In the genomic region with DNA sequence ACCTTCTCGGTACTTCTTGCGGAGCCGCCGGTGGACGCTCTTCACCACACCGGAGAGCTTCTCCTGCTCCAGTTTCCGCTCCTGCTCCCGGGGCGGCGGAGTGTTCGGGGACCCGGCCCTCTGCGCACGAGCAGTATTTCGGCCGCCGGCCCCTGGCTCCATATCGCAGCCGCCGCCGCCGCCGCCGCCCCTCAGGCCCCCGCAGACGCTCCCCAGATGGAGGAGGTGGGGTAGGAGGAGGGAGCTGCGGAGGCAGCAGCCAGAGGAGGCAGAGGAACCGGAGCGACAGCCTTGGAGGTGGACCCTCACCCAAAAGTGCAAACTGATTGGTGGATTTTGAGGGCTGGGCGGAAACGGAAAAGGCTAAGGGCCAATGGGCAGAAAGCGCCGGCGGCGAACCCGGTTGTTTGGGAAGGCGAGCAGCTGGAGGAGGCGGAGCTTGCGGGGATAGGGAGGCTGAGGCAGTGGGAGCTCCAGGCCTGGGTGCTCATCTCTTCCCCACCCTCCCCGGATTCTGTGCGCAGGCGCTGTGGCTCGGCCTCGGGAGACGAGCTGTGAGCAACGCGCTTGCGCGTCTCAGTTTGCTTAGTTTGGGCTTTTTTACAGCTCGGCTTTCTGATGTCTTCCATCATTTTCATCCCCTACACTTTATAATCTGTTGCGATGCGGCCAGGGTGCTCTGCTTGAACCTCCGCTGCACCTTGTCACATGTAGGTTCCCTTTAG, we compare ENCODE assay signal across 1 cellular context.
TF ChIP-seq lines count a peak whose summit lies in the region.

No MANE protein-coding gene starts in this region.

TF ChIP-seq in HepG2, 621 proteins besides CTCF, POLR2A, EP300 and RAD21 (continued from another document and continues in another):
- TF ChIP-seq ZNF83 (CRISPR knock-in tag; IDR thresholded peaks at IDR 0.05; ENCODE audit: borderline replicate concordance) (no peak), ZNF468 (CRISPR knock-in tag; IDR thresholded peaks at IDR 0.05) (no peak), ZNF749 (CRISPR knock-in tag; IDR thresholded peaks at IDR 0.05; ENCODE audit: borderline replicate concordance) (no peak), FIP1L1 (IDR thresholded peaks at IDR 0.05; ENCODE audit: borderline replicate concordance, insufficient read depth, low read depth, low read length) (no peak), TCF7 (IDR thresholded peaks at IDR 0.05; ENCODE audit: low read depth) (no peak), RBM39 (IDR thresholded peaks at IDR 0.05; ENCODE audit: low read depth, low read length, poor library complexity, severe bottlenecking) (peak; percentile 27), SETDB1 (CRISPR knock-in tag; IDR thresholded peaks at IDR 0.05; ENCODE audit: borderline replicate concordance) (no peak), GFI1 (CRISPR knock-in tag; IDR thresholded peaks at IDR 0.05; ENCODE audit: borderline replicate concordance) (0 out of 2 replicates have a peak, but pooled peaks have one; percentile 20), PITX1 (CRISPR knock-in tag; IDR thresholded peaks at IDR 0.05) (peak; percentile 25; the same call in 1 of the 2 replicates), TARDBP (CRISPR knock-in tag; IDR thresholded peaks at IDR 0.05) (no peak; the same call in 1 of the 2 replicates), NFATC3 (CRISPR knock-in tag; IDR thresholded peaks at IDR 0.05) (peak; percentile 95), SRY (CRISPR knock-in tag; IDR thresholded peaks at IDR 0.05) (peak; percentile 53; the same call in 1 of the 2 replicates), POGZ (CRISPR knock-in tag; IDR thresholded peaks at IDR 0.05) (peak; percentile 92), ZNF781 (CRISPR knock-in tag; IDR thresholded peaks at IDR 0.05; ENCODE audit: borderline replicate concordance, not compliant biosample characterization) (no peak), HMGA1 (CRISPR knock-in tag; conservative IDR thresholded peaks at IDR 0.05) (no peak), SATB2 (CRISPR knock-in tag; IDR thresholded peaks at IDR 0.05) (no peak), ZNF382 (CRISPR knock-in tag; IDR thresholded peaks at IDR 0.05; ENCODE audit: borderline replicate concordance) (no peak), RFXAP (CRISPR knock-in tag; IDR thresholded peaks at IDR 0.05; ENCODE audit: borderline replicate concordance) (no peak), STAG1 (CRISPR knock-in tag; IDR thresholded peaks at IDR 0.05) (no peak), CBX2 (IDR thresholded peaks at IDR 0.05; ENCODE audit: low read depth, low read length) (no peak), CBX2 (CRISPR knock-in tag; IDR thresholded peaks at IDR 0.05; ENCODE audit: low read depth) (no peak), ZSCAN31 (CRISPR knock-in tag; IDR thresholded peaks at IDR 0.05; ENCODE audit: low read depth) (0 out of 2 replicates have a peak, but pooled peaks have one; percentile 43), ZNF724P (CRISPR knock-in tag; IDR thresholded peaks at IDR 0.05; ENCODE audit: borderline replicate concordance) (0 out of 2 replicates have a peak, but pooled peaks have one; percentile 26), ZNF563 (CRISPR knock-in tag; IDR thresholded peaks at IDR 0.05) (no peak), ZNF383 (CRISPR knock-in tag; IDR thresholded peaks at IDR 0.05; ENCODE audit: borderline replicate concordance) (no peak), KLF12 (CRISPR knock-in tag; IDR thresholded peaks at IDR 0.05; ENCODE audit: borderline replicate concordance) (no peak)
- TF ChIP-seq, protein P1, sequence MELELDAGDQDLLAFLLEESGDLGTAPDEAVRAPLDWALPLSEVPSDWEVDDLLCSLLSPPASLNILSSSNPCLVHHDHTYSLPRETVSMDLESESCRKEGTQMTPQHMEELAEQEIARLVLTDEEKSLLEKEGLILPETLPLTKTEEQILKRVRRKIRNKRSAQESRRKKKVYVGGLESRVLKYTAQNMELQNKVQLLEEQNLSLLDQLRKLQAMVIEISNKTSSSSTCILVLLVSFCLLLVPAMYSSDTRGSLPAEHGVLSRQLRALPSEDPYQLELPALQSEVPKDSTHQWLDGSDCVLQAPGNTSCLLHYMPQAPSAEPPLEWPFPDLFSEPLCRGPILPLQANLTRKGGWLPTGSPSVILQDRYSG (CRISPR knock-in tag; IDR thresholded peaks at IDR 0.05), result no peak
- TF ChIP-seq, protein P2, sequence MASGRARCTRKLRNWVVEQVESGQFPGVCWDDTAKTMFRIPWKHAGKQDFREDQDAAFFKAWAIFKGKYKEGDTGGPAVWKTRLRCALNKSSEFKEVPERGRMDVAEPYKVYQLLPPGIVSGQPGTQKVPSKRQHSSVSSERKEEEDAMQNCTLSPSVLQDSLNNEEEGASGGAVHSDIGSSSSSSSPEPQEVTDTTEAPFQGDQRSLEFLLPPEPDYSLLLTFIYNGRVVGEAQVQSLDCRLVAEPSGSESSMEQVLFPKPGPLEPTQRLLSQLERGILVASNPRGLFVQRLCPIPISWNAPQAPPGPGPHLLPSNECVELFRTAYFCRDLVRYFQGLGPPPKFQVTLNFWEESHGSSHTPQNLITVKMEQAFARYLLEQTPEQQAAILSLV (CRISPR knock-in tag; IDR thresholded peaks at IDR 0.05; ENCODE audit: borderline replicate concordance), result no peak
- TF ChIP-seq, protein P3, sequence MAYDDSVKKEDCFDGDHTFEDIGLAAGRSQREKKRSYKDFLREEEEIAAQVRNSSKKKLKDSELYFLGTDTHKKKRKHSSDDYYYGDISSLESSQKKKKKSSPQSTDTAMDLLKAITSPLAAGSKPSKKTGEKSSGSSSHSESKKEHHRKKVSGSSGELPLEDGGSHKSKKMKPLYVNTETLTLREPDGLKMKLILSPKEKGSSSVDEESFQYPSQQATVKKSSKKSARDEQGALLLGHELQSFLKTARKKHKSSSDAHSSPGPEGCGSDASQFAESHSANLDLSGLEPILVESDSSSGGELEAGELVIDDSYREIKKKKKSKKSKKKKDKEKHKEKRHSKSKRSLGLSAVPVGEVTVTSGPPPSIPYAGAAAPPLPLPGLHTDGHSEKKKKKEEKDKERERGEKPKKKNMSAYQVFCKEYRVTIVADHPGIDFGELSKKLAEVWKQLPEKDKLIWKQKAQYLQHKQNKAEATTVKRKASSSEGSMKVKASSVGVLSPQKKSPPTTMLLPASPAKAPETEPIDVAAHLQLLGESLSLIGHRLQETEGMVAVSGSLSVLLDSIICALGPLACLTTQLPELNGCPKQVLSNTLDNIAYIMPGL (CRISPR knock-in tag; IDR thresholded peaks at IDR 0.05; ENCODE audit: borderline replicate concordance in 1 of 2, low read depth in 1 of 2), result peak; percentile 29 to 40; a peak in 2 of 4 replicates
- TF ChIP-seq, protein P4, sequence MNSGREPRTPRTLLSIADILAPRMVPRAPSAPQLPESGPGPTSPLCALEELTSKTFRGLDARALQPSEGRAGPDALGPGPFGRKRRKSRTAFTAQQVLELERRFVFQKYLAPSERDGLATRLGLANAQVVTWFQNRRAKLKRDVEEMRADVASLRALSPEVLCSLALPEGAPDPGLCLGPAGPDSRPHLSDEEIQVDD (CRISPR knock-in tag; IDR thresholded peaks at IDR 0.05; ENCODE audit: borderline replicate concordance), result no peak
- TF ChIP-seq, protein P5, sequence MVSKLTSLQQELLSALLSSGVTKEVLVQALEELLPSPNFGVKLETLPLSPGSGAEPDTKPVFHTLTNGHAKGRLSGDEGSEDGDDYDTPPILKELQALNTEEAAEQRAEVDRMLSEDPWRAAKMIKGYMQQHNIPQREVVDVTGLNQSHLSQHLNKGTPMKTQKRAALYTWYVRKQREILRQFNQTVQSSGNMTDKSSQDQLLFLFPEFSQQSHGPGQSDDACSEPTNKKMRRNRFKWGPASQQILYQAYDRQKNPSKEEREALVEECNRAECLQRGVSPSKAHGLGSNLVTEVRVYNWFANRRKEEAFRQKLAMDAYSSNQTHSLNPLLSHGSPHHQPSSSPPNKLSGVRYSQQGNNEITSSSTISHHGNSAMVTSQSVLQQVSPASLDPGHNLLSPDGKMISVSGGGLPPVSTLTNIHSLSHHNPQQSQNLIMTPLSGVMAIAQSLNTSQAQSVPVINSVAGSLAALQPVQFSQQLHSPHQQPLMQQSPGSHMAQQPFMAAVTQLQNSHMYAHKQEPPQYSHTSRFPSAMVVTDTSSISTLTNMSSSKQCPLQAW (CRISPR knock-in tag; IDR thresholded peaks at IDR 0.05), result peak; percentile 67; the same call in 1 of the 2 replicates
- TF ChIP-seq, protein P6, sequence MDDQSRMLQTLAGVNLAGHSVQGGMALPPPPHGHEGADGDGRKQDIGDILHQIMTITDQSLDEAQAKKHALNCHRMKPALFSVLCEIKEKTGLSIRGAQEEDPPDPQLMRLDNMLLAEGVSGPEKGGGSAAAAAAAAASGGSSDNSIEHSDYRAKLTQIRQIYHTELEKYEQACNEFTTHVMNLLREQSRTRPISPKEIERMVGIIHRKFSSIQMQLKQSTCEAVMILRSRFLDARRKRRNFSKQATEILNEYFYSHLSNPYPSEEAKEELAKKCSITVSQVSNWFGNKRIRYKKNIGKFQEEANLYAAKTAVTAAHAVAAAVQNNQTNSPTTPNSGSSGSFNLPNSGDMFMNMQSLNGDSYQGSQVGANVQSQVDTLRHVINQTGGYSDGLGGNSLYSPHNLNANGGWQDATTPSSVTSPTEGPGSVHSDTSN (CRISPR knock-in tag; IDR thresholded peaks at IDR 0.05; ENCODE audit: borderline replicate concordance), result no peak
- TF ChIP-seq, protein P7, sequence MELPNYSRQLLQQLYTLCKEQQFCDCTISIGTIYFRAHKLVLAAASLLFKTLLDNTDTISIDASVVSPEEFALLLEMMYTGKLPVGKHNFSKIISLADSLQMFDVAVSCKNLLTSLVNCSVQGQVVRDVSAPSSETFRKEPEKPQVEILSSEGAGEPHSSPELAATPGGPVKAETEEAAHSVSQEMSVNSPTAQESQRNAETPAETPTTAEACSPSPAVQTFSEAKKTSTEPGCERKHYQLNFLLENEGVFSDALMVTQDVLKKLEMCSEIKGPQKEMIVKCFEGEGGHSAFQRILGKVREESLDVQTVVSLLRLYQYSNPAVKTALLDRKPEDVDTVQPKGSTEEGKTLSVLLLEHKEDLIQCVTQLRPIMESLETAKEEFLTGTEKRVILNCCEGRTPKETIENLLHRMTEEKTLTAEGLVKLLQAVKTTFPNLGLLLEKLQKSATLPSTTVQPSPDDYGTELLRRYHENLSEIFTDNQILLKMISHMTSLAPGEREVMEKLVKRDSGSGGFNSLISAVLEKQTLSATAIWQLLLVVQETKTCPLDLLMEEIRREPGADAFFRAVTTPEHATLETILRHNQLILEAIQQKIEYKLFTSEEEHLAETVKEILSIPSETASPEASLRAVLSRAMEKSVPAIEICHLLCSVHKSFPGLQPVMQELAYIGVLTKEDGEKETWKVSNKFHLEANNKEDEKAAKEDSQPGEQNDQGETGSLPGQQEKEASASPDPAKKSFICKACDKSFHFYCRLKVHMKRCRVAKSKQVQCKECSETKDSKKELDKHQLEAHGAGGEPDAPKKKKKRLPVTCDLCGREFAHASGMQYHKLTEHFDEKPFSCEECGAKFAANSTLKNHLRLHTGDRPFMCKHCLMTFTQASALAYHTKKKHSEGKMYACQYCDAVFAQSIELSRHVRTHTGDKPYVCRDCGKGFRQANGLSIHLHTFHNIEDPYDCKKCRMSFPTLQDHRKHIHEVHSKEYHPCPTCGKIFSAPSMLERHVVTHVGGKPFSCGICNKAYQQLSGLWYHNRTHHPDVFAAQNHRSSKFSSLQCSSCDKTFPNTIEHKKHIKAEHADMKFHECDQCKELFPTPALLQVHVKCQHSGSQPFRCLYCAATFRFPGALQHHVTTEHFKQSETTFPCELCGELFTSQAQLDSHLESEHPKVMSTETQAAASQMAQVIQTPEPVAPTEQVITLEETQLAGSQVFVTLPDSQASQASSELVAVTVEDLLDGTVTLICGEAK (IDR thresholded peaks at IDR 0.05), result no peak
- TF ChIP-seq, protein P7 (CRISPR knock-in tag; IDR thresholded peaks at IDR 0.05), result no peak
- TF ChIP-seq, protein P8, sequence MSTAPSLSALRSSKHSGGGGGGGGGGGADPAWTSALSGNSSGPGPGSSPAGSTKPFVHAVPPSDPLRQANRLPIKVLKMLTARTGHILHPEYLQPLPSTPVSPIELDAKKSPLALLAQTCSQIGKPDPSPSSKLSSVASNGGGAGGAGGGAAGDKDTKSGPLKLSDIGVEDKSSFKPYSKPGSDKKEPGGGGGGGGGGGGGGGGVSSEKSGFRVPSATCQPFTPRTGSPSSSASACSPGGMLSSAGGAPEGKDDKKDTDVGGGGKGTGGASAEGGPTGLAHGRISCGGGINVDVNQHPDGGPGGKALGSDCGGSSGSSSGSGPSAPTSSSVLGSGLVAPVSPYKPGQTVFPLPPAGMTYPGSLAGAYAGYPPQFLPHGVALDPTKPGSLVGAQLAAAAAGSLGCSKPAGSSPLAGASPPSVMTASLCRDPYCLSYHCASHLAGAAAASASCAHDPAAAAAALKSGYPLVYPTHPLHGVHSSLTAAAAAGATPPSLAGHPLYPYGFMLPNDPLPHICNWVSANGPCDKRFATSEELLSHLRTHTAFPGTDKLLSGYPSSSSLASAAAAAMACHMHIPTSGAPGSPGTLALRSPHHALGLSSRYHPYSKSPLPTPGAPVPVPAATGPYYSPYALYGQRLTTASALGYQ (CRISPR knock-in tag; IDR thresholded peaks at IDR 0.05), result no peak
- TF ChIP-seq, protein P9, sequence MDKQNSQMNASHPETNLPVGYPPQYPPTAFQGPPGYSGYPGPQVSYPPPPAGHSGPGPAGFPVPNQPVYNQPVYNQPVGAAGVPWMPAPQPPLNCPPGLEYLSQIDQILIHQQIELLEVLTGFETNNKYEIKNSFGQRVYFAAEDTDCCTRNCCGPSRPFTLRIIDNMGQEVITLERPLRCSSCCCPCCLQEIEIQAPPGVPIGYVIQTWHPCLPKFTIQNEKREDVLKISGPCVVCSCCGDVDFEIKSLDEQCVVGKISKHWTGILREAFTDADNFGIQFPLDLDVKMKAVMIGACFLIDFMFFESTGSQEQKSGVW (CRISPR knock-in tag; IDR thresholded peaks at IDR 0.05; ENCODE audit: borderline replicate concordance), result no peak
